In genomic region chr2:145383961-145384360, GRCh38 we compare ENCODE assay signal across 15 cellular contexts.
A peak's percentile ranks its signal among the peaks of the same experiment; 100 is the strongest.
DNase-seq lines count a peak whose midpoint lies in the region; ATAC-seq and TF ChIP-seq lines count a peak whose summit lies in the region.
"Had no signal": no experiment of that assay in that cellular context is flagged by ENCODE, and none has a peak within 500 bp of the region (broad histone marks: within the 10 kb centered on the region; RNA-seq: fewer than 3 reads in every experiment).

No MANE protein-coding gene starts in this region.

- CTCF ChIA-PET in MCF 10A (lab: Yijun Ruan, JAX) = no interaction called here
- CTCF ChIA-PET in activated CD4-positive, alpha-beta T cell treated with anti-CD3 and anti-CD28 coated beads for 36 hours (lab: Charles Lee) = no interaction called here

- no peaks in the 10 kb centered on the region for H3F3A ChIP-seq in smooth muscle cell (ENCODE audit: low read depth)

- peaks cover 7% of the 10 kb centered on the region for H3K4me1 Mint-ChIP-seq in MCF 10A (ENCODE audit: insufficient read depth, unreplicated experiment)
- H3K4me1 Mint-ChIP-seq in activated CD4-positive, alpha-beta T cell treated with anti-CD3 and anti-CD28 coated beads for 36 hours = no peaks in the 10 kb centered on the region
- H3K4me1 Mint-ChIP-seq in activated T-helper 2 cell treated with anti-CD3 and anti-CD28 coated beads, Interferon-gamma antibody, Interleukin-2, Interleukin-4, amounts not matched to agents 10 μg/mL and 5 μg/mL and 100 μg/mL, durations not matched to agents 14 hours and 24 hours and 36 hours (ENCODE audit: low read depth) = no peaks in the 10 kb centered on the region
- H3K4me1 Mint-ChIP-seq: CD4-positive, CD25-positive, alpha-beta regulatory T cell had no signal

- intact Hi-C loops in MCF 10A (cut with micrococcal nuclease) = loop anchor here (10.0 kb wide), 1 partner anchor 91 kb away; no protein-coding TSS in a partner anchor
- intact Hi-C loops in breast epithelium (cut with DNase I; ENCODE audit: low total_unique reads) = no loop called here
- intact Hi-C loops in activated CD4-positive, alpha-beta T cell treated with anti-CD3 and anti-CD28 coated beads for 36 hours (cut with DNase I, micrococcal nuclease) = no loop called here
- intact Hi-C loops in activated T-helper 2 cell treated with anti-CD3 and anti-CD28 coated beads, Interferon-gamma antibody, Interleukin-2, Interleukin-4, amounts not matched to agents 10 μg/mL and 5 μg/mL and 100 μg/mL, durations not matched to agents 14 hours and 24 hours and 36 hours (cut with micrococcal nuclease) = no loop called here

- no peak overlapping the region for H3K27ac ChIP-seq in breast epithelium
- no peak overlapping the region for H3K27ac ChIP-seq in smooth muscle cell (ENCODE audit: low read depth)
- H3K27ac ChIP-seq: BLaER1 treated with 17β-estradiol and CSF1 and Interleukin-3, amounts not matched to agents 10 nM and 100 nM had no signal

- H3K9me3 Mint-ChIP-seq in MCF 10A (ENCODE audit: unreplicated experiment) = peaks cover 7% of the 10 kb centered on the region
- no peaks in the 10 kb centered on the region for H3K9me3 Mint-ChIP-seq in activated CD4-positive, alpha-beta T cell treated with anti-CD3 and anti-CD28 coated beads for 36 hours (ENCODE audit: low read depth)
- H3K9me3 Mint-ChIP-seq in activated T-helper 2 cell treated with anti-CD3 and anti-CD28 coated beads, Interferon-gamma antibody, Interleukin-2, Interleukin-4, amounts not matched to agents 10 μg/mL and 5 μg/mL and 100 μg/mL, durations not matched to agents 14 hours and 24 hours and 36 hours = no peaks in the 10 kb centered on the region

- H3K79me2 ChIP-seq in smooth muscle cell (ENCODE audit: low read depth) = no peaks in the 10 kb centered on the region

- no peaks in the 10 kb centered on the region for H3K27me3 Mint-ChIP-seq in MCF 10A (ENCODE audit: insufficient read depth, unreplicated experiment)
- H3K27me3 Mint-ChIP-seq in activated CD4-positive, alpha-beta T cell treated with anti-CD3 and anti-CD28 coated beads for 36 hours = peaks cover 2% of the 10 kb centered on the region
- H3K27me3 Mint-ChIP-seq in activated T-helper 2 cell treated with anti-CD3 and anti-CD28 coated beads, Interferon-gamma antibody, Interleukin-2, Interleukin-4, amounts not matched to agents 10 μg/mL and 5 μg/mL and 100 μg/mL, durations not matched to agents 14 hours and 24 hours and 36 hours (ENCODE audit: low read depth) = peaks cover 6% of the 10 kb centered on the region
- H3K27me3 Mint-ChIP-seq: CD4-positive, CD25-positive, alpha-beta regulatory T cell had no signal

- H3K4me3 Mint-ChIP-seq in MCF 10A (ENCODE audit: unreplicated experiment) = no peak overlapping the region
- no peak overlapping the region for H3K4me3 Mint-ChIP-seq in activated CD4-positive, alpha-beta T cell treated with anti-CD3 and anti-CD28 coated beads for 36 hours
- no peak overlapping the region for H3K4me3 Mint-ChIP-seq in activated T-helper 2 cell treated with anti-CD3 and anti-CD28 coated beads, Interferon-gamma antibody, Interleukin-2, Interleukin-4, amounts not matched to agents 10 μg/mL and 5 μg/mL and 100 μg/mL, durations not matched to agents 14 hours and 24 hours and 36 hours (ENCODE audit: low read depth)
- H3K4me3 Mint-ChIP-seq: CD4-positive, CD25-positive, alpha-beta regulatory T cell had no signal

- H3K4me3 ChIP-seq in breast epithelium (no peak overlapping the region), smooth muscle cell (no peak overlapping the region)
- H3K4me3 ChIP-seq: BLaER1 treated with 17β-estradiol and CSF1 and Interleukin-3, amounts not matched to agents 10 nM and 100 nM had no signal

- H3K4me1 ChIP-seq in breast epithelium (no peaks in the 10 kb centered on the region), smooth muscle cell (ENCODE audit: low read depth) (no peaks in the 10 kb centered on the region)
- H3K4me1 ChIP-seq: BLaER1 treated with 17β-estradiol and CSF1 and Interleukin-3, amounts not matched to agents 10 nM and 100 nM had no signal

- no peak for ATAC-seq in activated CD4-positive, alpha-beta T cell treated with anti-CD3 and anti-CD28 coated beads for 36 hours
- ATAC-seq in GM21381 (IDR thresholded peaks at IDR 0.05; ENCODE audit: unreplicated experiment) = no peak
- ATAC-seq: HCT116 had no signal

- H4K20me1 ChIP-seq in smooth muscle cell (ENCODE audit: low read depth) = no peaks in the 10 kb centered on the region
- H4K20me1 ChIP-seq: BLaER1 treated with 17β-estradiol and CSF1 and Interleukin-3, amounts not matched to agents 10 nM and 100 nM had no signal

- TF ChIP-seq CTCF in MCF 10A (IDR thresholded peaks at IDR 0.05; ENCODE audit: unreplicated experiment) (no peak), breast epithelium (IDR thresholded peaks at IDR 0.05) (no peak), smooth muscle cell (IDR thresholded peaks at IDR 0.05; ENCODE audit: borderline replicate concordance, insufficient read depth, poor library complexity, severe bottlenecking) (no peak)

- BruUV-seq in MCF 10A (replicated peaks; lab: Mats Ljungman, UMichigan) = no TSS peak

- H3K36me3 ChIP-seq in breast epithelium (no peaks in the 10 kb centered on the region), smooth muscle cell (ENCODE audit: low read depth) (no peaks in the 10 kb centered on the region)
- H3K36me3 ChIP-seq: BLaER1 treated with 17β-estradiol and CSF1 and Interleukin-3, amounts not matched to agents 10 nM and 100 nM had no signal

- H3K36me3 Mint-ChIP-seq in MCF 10A (ENCODE audit: insufficient read depth, unreplicated experiment) = no peaks in the 10 kb centered on the region
- H3K36me3 Mint-ChIP-seq in activated CD4-positive, alpha-beta T cell treated with anti-CD3 and anti-CD28 coated beads for 36 hours (ENCODE audit: low read depth) = no peaks in the 10 kb centered on the region
- no peaks in the 10 kb centered on the region for H3K36me3 Mint-ChIP-seq in activated T-helper 2 cell treated with anti-CD3 and anti-CD28 coated beads, Interferon-gamma antibody, Interleukin-2, Interleukin-4, amounts not matched to agents 10 μg/mL and 5 μg/mL and 100 μg/mL, durations not matched to agents 14 hours and 24 hours and 36 hours (ENCODE audit: low read depth)
- H3K36me3 Mint-ChIP-seq: CD4-positive, CD25-positive, alpha-beta regulatory T cell had no signal

- WGBS in smooth muscle cell (ENCODE audit: low lambda C conversion rate) = 100% methylated on average over 1 of the region's 1 CpG

- H3K27ac Mint-ChIP-seq in MCF 10A (ENCODE audit: low read depth, unreplicated experiment) = peak overlapping the region; percentile 32
- H3K27ac Mint-ChIP-seq in activated CD4-positive, alpha-beta T cell treated with anti-CD3 and anti-CD28 coated beads for 36 hours = no peak overlapping the region
- H3K27ac Mint-ChIP-seq in activated T-helper 2 cell treated with anti-CD3 and anti-CD28 coated beads, Interferon-gamma antibody, Interleukin-2, Interleukin-4, amounts not matched to agents 10 μg/mL and 5 μg/mL and 100 μg/mL, durations not matched to agents 14 hours and 24 hours and 36 hours = no peak overlapping the region
- H3K27ac Mint-ChIP-seq: CD4-positive, CD25-positive, alpha-beta regulatory T cell had no signal

- POLR2A ChIA-PET in MCF 10A (lab: Yijun Ruan, JAX) = no interaction called here
- POLR2A ChIA-PET in activated CD4-positive, alpha-beta T cell treated with anti-CD3 and anti-CD28 coated beads for 36 hours (lab: Charles Lee) = no interaction called here

- H3K9me3 ChIP-seq in breast epithelium (no peaks in the 10 kb centered on the region), smooth muscle cell (replicated peaks; ENCODE audit: low read depth) (no peaks in the 10 kb centered on the region)

- H3K4me2 ChIP-seq in smooth muscle cell = no peak overlapping the region
- H3K4me2 ChIP-seq: BLaER1 treated with 17β-estradiol and CSF1 and Interleukin-3, amounts not matched to agents 10 nM and 100 nM had no signal

- H3K27me3 ChIP-seq in breast epithelium (no peaks in the 10 kb centered on the region), smooth muscle cell (ENCODE audit: low read depth) (no peaks in the 10 kb centered on the region)
- H3K27me3 ChIP-seq: BLaER1 treated with 17β-estradiol and CSF1 and Interleukin-3, amounts not matched to agents 10 nM and 100 nM had no signal

- no peak for DNase-seq in MCF 10A (ENCODE audit: unreplicated experiment)
- no peak for DNase-seq in breast epithelium (ENCODE audit: low spot score in 2 of 2)
- DNase-seq in M059J (ENCODE audit: low read depth) = peak; percentile 22
- peak; percentile 10 for DNase-seq in iris pigment epithelial cell (ENCODE audit: low read depth)
- DNase-seq in smooth muscle cell (lab: John Stamatoyannopoulos, UW; ENCODE audit: unreplicated experiment) = no peak
- no peak for DNase-seq in activated CD4-positive, alpha-beta T cell treated with anti-CD3 and anti-CD28 coated beads for 36 hours
- DNase-seq in activated T-helper 2 cell treated with anti-CD3 and anti-CD28 coated beads, Interferon-gamma antibody, Interleukin-2, Interleukin-4, amounts not matched to agents 10 μg/mL and 5 μg/mL and 100 μg/mL, durations not matched to agents 14 hours and 24 hours and 36 hours (ENCODE audit: low spot score) = no peak
- DNase-seq: 8988T; ACHN; CD4-positive, CD25-positive, alpha-beta regulatory T cell; DMS 273 treated with DMSO at 0.1 percent for 48 hours; GDM1 had no signal

- TF ChIP-seq POLR2A in breast epithelium (IDR thresholded peaks at IDR 0.05) = no peak

- peak overlapping the region; percentile 38 for H2AFZ ChIP-seq in smooth muscle cell (ENCODE audit: low read depth)

- H3K9ac ChIP-seq in smooth muscle cell (ENCODE audit: low read depth) = no peak overlapping the region
- H3K9ac ChIP-seq: BLaER1 treated with 17β-estradiol and CSF1 and Interleukin-3, amounts not matched to agents 10 nM and 100 nM had no signal

Comparison
In these comparisons a context has a peak if more than half of its experiments do, and no peak if none do; other contexts are left out.
1. DNase-seq: peak in M059J (single experiment) and iris pigment epithelial cell (single experiment); none in MCF 10A (single experiment), breast epithelium (0 of 2), smooth muscle cell (single experiment), activated CD4-positive, alpha-beta T cell treated with anti-CD3 and anti-CD28 coated beads for 36 hours (single experiment) and activated T-helper 2 cell treated with anti-CD3 and anti-CD28 coated beads, Interferon-gamma antibody, Interleukin-2, Interleukin-4, amounts not matched to agents 10 μg/mL and 5 μg/mL and 100 μg/mL, durations not matched to agents 14 hours and 24 hours and 36 hours (single experiment).